8 cellular contexts compared by ENCODE assay signal in the genomic region with DNA sequence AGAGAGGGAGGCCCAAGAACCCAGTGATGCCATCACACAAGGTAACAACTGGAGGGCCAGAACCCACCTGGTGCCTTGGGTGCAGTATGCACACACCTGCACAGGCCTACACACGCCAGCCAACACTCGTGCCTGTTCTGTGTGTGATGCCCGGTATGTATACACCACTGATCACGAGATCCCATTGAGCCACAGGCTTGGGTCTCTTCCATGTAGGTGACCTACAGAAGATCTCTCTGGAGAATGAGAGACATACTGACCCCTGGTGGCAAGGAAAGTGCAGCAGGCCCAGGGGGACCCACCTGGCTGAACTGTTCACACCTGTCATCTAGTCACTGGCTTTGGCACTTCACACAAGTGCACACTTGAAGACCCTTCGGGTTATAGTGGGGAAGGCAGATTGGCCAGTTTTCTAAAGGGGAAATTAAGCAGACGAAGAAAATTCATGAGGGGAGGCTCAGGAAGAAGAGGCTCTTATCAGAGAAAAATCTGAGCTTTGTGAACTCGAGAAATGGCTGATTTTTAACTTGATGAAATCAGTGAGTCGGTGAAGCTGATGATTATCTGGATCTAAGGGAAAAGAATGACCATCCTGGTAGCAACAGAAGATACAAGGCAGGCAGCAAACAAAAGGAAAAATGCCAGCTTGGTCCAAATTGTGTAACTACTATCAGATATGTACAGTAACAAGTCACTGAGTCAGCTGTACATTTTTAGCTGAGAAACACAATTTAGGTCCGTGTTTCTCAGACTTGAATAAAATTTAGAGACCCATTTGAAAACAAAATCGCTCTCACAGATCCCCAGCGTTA.
A peak's percentile ranks its signal among the peaks of the same experiment; 100 is the strongest.
DNase-seq lines count a peak whose midpoint lies in the region; ATAC-seq lines count a peak whose summit lies in the region.

No MANE protein-coding gene starts in this region.

- no peak overlapping the region for H3K4me3 ChIP-seq in naive thymus-derived CD4-positive, alpha-beta T cell (ENCODE audit: low read length)

- H3K4me1 ChIP-seq in naive thymus-derived CD4-positive, alpha-beta T cell (ENCODE audit: control insufficient read depth in 2 of 2, insufficient read depth in 2 of 2, low read length in 2 of 2), result no peaks in the 10 kb centered on the region

- peaks cover 0 to 1% (median 0%) of the 10 kb centered on the region in 11 donors for H3K9me3 Mint-ChIP-seq in naive thymus-derived CD4-positive, alpha-beta T cell

- no peaks in the 10 kb centered on the region for H3K36me3 Mint-ChIP-seq in naive thymus-derived CD4-positive, alpha-beta T cell

- peak; percentile 81 for ATAC-seq in GM19351 (IDR thresholded peaks at IDR 0.05; ENCODE audit: unreplicated experiment)
- ATAC-seq in naive thymus-derived CD4-positive, alpha-beta T cell, result peak; percentile 44
- ATAC-seq in HG03469 (IDR thresholded peaks at IDR 0.05; ENCODE audit: unreplicated experiment), result no peak
- ATAC-seq in sciatic nerve, result no peak

- no peaks in the 10 kb centered on the region for H3K36me3 ChIP-seq in naive thymus-derived CD4-positive, alpha-beta T cell (ENCODE audit: control insufficient read depth in 2 of 3, insufficient read depth in 3 of 3, low read length in 3 of 3)

- no peak overlapping the region for H3K27ac ChIP-seq in naive thymus-derived CD4-positive, alpha-beta T cell (ENCODE audit: low read depth, low read length)

- intact Hi-C loops in naive thymus-derived CD4-positive, alpha-beta T cell (cut with micrococcal nuclease), result loop anchor here (1.0 to 10.0 kb wide), 4 partner anchors 171 to 286 kb away; no protein-coding TSS in a partner anchor
- intact Hi-C loops in sciatic nerve (cut with DNase I), result no loop called here

- DNase-seq in CD1c-positive myeloid dendritic cell (ENCODE audit: extremely low spot score), result peak; percentile 32
- peak; percentile 24 for DNase-seq in NCI-H1092 (lab: John Stamatoyannopoulos, UW)
- peak; percentile 47 for DNase-seq in activated CD4-positive, CD25-positive, alpha-beta regulatory T cell treated with anti-CD3 and anti-CD28 coated beads, Interleukin-2, amount 50 U/mL, for 72 hours
- DNase-seq in dermis blood vessel endothelial cell, result peak; percentile 52
- DNase-seq in naive thymus-derived CD4-positive, alpha-beta T cell, result peak in 8 of 9 donors; percentile 15 to 43 (median 26)
- DNase-seq in sciatic nerve (ENCODE audit: low spot score), result no peak

- no peak overlapping the region for H3K27ac Mint-ChIP-seq in naive thymus-derived CD4-positive, alpha-beta T cell

- CTCF ChIA-PET in naive thymus-derived CD4-positive, alpha-beta T cell (lab: Charles Lee), result interaction anchor here (0.5 to 1.8 kb wide), 5 partner anchors 19 to 492 kb away, joined by 3 to 10 read pairs (median 3); no protein-coding TSS in a partner anchor

- H3K9me3 ChIP-seq in naive thymus-derived CD4-positive, alpha-beta T cell (ENCODE audit: control insufficient read depth in 2 of 3, low read length in 3 of 3), result no peaks in the 10 kb centered on the region

- no peaks in the 10 kb centered on the region for H3K27me3 ChIP-seq in naive thymus-derived CD4-positive, alpha-beta T cell (ENCODE audit: control insufficient read depth in 2 of 2, insufficient read depth in 2 of 2, low read length in 2 of 2)

- POLR2A ChIA-PET in naive thymus-derived CD4-positive, alpha-beta T cell (lab: Charles Lee), result no interaction called here

- H3K4me3 Mint-ChIP-seq in naive thymus-derived CD4-positive, alpha-beta T cell, result no peak overlapping the region

- H3K27me3 Mint-ChIP-seq in naive thymus-derived CD4-positive, alpha-beta T cell, result peaks cover 0 to 4% (median 0%) of the 10 kb centered on the region in 5 donors

- no peaks in the 10 kb centered on the region for H3K4me1 Mint-ChIP-seq in naive thymus-derived CD4-positive, alpha-beta T cell

Comparison
In these comparisons a context has a peak if more than half of its experiments do, and no peak if none do; other contexts are left out.
1. ATAC-seq: peak in GM19351 (single experiment) and naive thymus-derived CD4-positive, alpha-beta T cell (single experiment); none in HG03469 (single experiment) and sciatic nerve (single experiment).